Comparison of ENCODE assay signal across 17 cellular contexts in genomic region chr2:239700946-239701345, GRCh38.
DNase-seq lines count a peak whose midpoint lies in the region; TF ChIP-seq lines count a peak whose summit lies in the region.
"Had no signal": no experiment of that assay in that cellular context is flagged by ENCODE, and none has a peak within 500 bp of the region (broad histone marks: within the 10 kb centered on the region; RNA-seq: fewer than 3 reads in every experiment).

No MANE protein-coding gene starts in this region.

- POLR2A ChIA-PET in activated CD4-positive, alpha-beta T cell treated with anti-CD3 and anti-CD28 coated beads, Interleukin-2, amount 10 ng/mL, durations not matched to agents 7 days and 5 days (lab: Charles Lee) = no interaction called here

- H3K36me3 Mint-ChIP-seq in activated CD4-positive, alpha-beta T cell treated with anti-CD3 and anti-CD28 coated beads, Interleukin-2, amount 10 ng/mL, durations not matched to agents 7 days and 5 days (ENCODE audit: low read depth) = no peaks in the 10 kb centered on the region

- TF ChIP-seq CTCF in dorsolateral prefrontal cortex (IDR thresholded peaks at IDR 0.05 in 54 of 56, conservative IDR thresholded peaks at IDR 0.05 in 2 of 56; ENCODE audit: low read depth in 1 of 56, partially characterized antibody in 56 of 56) = no peak

- H3K4me3 Mint-ChIP-seq in activated CD4-positive, alpha-beta T cell treated with anti-CD3 and anti-CD28 coated beads, Interleukin-2, amount 10 ng/mL, durations not matched to agents 7 days and 5 days = no peak overlapping the region

- H3K27me3 Mint-ChIP-seq in activated CD4-positive, alpha-beta T cell treated with anti-CD3 and anti-CD28 coated beads, Interleukin-2, amount 10 ng/mL, durations not matched to agents 7 days and 5 days = peaks cover 2% of the 10 kb centered on the region

- H3K4me1 Mint-ChIP-seq in activated CD4-positive, alpha-beta T cell treated with anti-CD3 and anti-CD28 coated beads, Interleukin-2, amount 10 ng/mL, durations not matched to agents 7 days and 5 days = no peaks in the 10 kb centered on the region

- intact Hi-C loops in dorsolateral prefrontal cortex (cut with DNase I) = no loop called here

- H3K4me3 ChIP-seq in dorsolateral prefrontal cortex = no peak overlapping the region

- H3K27ac ChIP-seq in dorsolateral prefrontal cortex = peak overlapping the region in 38 of 59 donors; percentile 7 to 71 (median 46)
- H3K27ac ChIP-seq: 22Rv1, C4-2B had no signal

- H3K9me3 Mint-ChIP-seq in activated CD4-positive, alpha-beta T cell treated with anti-CD3 and anti-CD28 coated beads, Interleukin-2, amount 10 ng/mL, durations not matched to agents 7 days and 5 days = no peaks in the 10 kb centered on the region

- DNase-seq in activated CD4-positive, alpha-beta T cell treated with anti-CD3 and anti-CD28 coated beads, Interleukin-2, amount 10 ng/mL, durations not matched to agents 7 days and 5 days = peak; percentile 1
- DNase-seq in activated CD4-positive, alpha-beta T cell treated with anti-CD3 and anti-CD28 coated beads for 1 hour = no peak
- DNase-seq in dorsolateral prefrontal cortex = peak in 2 of 10 donors; percentile 34 to 35
- peak; percentile 12 for DNase-seq in islet precursor cell
- DNase-seq in ureter (ENCODE audit: low spot score) = peak; percentile 10
- no peak for DNase-seq in OCI-M2 (lab: John Stamatoyannopoulos, UW; ENCODE audit: unreplicated experiment)
- DNase-seq in NCI-H2196 (lab: John Stamatoyannopoulos, UW; ENCODE audit: unreplicated experiment) = no peak
- DNase-seq in NCI-H82 (lab: John Stamatoyannopoulos, UW) = no peak
- DNase-seq: COR-L47, H7, KBM-7, NCI-H1092, NCI-H187 treated with DMSO at 0.1 percent for 48 hours, NCI-H446 treated with DMSO at 0.1 percent for 48 hours, NCI-H774 had no signal

- peaks cover 0 to 4% (median 0%) of the 10 kb centered on the region in 45 donors for H3K27me3 ChIP-seq in dorsolateral prefrontal cortex

- CTCF ChIA-PET in activated CD4-positive, alpha-beta T cell treated with anti-CD3 and anti-CD28 coated beads, Interleukin-2, amount 10 ng/mL, durations not matched to agents 7 days and 5 days (lab: Charles Lee) = no interaction called here

- H3K27ac Mint-ChIP-seq in activated CD4-positive, alpha-beta T cell treated with anti-CD3 and anti-CD28 coated beads, Interleukin-2, amount 10 ng/mL, durations not matched to agents 7 days and 5 days = no peak overlapping the region

Comparison
In these comparisons a context has a peak if more than half of its experiments do, and no peak if none do; other contexts are left out.
1. DNase-seq: peak in activated CD4-positive, alpha-beta T cell treated with anti-CD3 and anti-CD28 coated beads, Interleukin-2, amount 10 ng/mL, durations not matched to agents 7 days and 5 days (single experiment), islet precursor cell (single experiment) and ureter (single experiment); none in activated CD4-positive, alpha-beta T cell treated with anti-CD3 and anti-CD28 coated beads for 1 hour (single experiment), OCI-M2 (single experiment), NCI-H2196 (single experiment) and NCI-H82 (single experiment).